In genomic region chr1:36463773-36464604, GRCh38 we compare ENCODE assay signal across 8 cellular contexts. TPM values are rescaled to one million over a fixed set of nuclear protein-coding genes. Genes with fewer than 3 reads are reported as not detected.
DNase-seq lines count a peak whose midpoint lies in the region; ATAC-seq, FAIRE-seq and TF ChIP-seq lines count a peak whose summit lies in the region.

Gene MRPS15, minus strand, starts transcription at chr1:36464384. Its CDS starts 109 bp downstream, at chr1:36464275.

- H3K4me3 Mint-ChIP-seq in T-helper 17 cell = peak within 1 kb of the TSS; percentile 99

- H3K4me3 ChIP-seq in psoas muscle = peak within 1 kb of the TSS; percentile 95

- no peak for TF ChIP-seq CTCF in psoas muscle (IDR thresholded peaks at IDR 0.05)

- ATAC-seq in HG02885 (IDR thresholded peaks at IDR 0.05; ENCODE audit: poor library complexity, unreplicated experiment) (peak; percentile 93), T-helper 17 cell (peak; percentile 98), left ventricle myocardium superior (peak; percentile 96), psoas muscle (peak; percentile 96 to 99 (median 98))

- H3K27ac ChIP-seq in angular gyrus (ENCODE audit: low read depth, low read length) (peak within 1 kb of the TSS; percentile 97), psoas muscle (peak within 1 kb of the TSS; percentile 96)

- no peaks in the 10 kb centered on the region for H3K27me3 Mint-ChIP-seq in T-helper 17 cell

- peaks cover 9% of the 10 kb centered on the region for H3K4me1 ChIP-seq in psoas muscle

- FAIRE-seq in urothelium cell line (lab: Jason Lieb, UNC) = peak; percentile 82

- peak; percentile 85 for DNase-seq in NCI-H1694 treated with DMSO at 0.1 percent for 48 hours (lab: John Stamatoyannopoulos, UW)
- peak; percentile 81 to 87 (median 81) for DNase-seq in T-helper 17 cell
- DNase-seq in left ventricle myocardium superior = peak; percentile 97
- peak; percentile 97 to 98 for DNase-seq in psoas muscle
- DNase-seq in urothelium cell line (ENCODE audit: low spot score) = peak; percentile 96

- TF ChIP-seq POLR2A in GM15510 (IDR thresholded peaks at IDR 0.05; ENCODE audit: borderline replicate concordance, extremely low read depth, insufficient read length) = peak; percentile 93

- peaks cover 26% of the 10 kb centered on the region for H3K4me1 Mint-ChIP-seq in T-helper 17 cell

- H3K9me3 ChIP-seq in T-helper 17 cell (ENCODE audit: control insufficient read depth, low read length, poor library complexity, severe bottlenecking) (no peaks in the 10 kb centered on the region), psoas muscle (no peaks in the 10 kb centered on the region)

- H3K27me3 ChIP-seq in psoas muscle (ENCODE audit: insufficient read depth in 3 of 3, low read length in 2 of 3) = no peaks in the 10 kb centered on the region

- H3K27ac Mint-ChIP-seq in T-helper 17 cell = peak within 1 kb of the TSS; percentile 98

- WGBS in psoas muscle, 3 donors = 0 to 1% (median 1%) methylated on average over 66 of the region's 66 CpGs

- intact Hi-C loops in left ventricle myocardium superior (cut with micrococcal nuclease) (no loop called here), psoas muscle (cut with DNase I) (no loop called here)

- peaks cover 4% of the 10 kb centered on the region for H3K36me3 Mint-ChIP-seq in T-helper 17 cell (ENCODE audit: low read depth)

- H3K36me3 ChIP-seq in psoas muscle (ENCODE audit: insufficient read depth in 1 of 2, low read depth in 1 of 2) = peaks cover 11 to 36% of the 10 kb centered on the region in 2 donors

RNA-seq across cellular contexts. Expression of gene MRPS15, which starts in this region (rescaled TPM):
- 10 to 100 TPM; 31.4 to 37.5 TPM for total RNA-seq in T-helper 17 cell
- total RNA-seq in left ventricle myocardium superior = 119 TPM
- total RNA-seq in psoas muscle = 100 to 1,000 TPM; 127 to 141 (median 131) TPM
- 100 to 1,000 TPM; 233 to 279 (median 247) TPM for polyA plus RNA-seq in psoas muscle

Comparison
In these comparisons a context has a peak if more than half of its experiments do, and no peak if none do; other contexts are left out.
1. Peak in every context shown above with its lines: DNase-seq, ATAC-seq, H3K4me3 ChIP-seq and H3K27ac ChIP-seq.